In the genomic region with DNA sequence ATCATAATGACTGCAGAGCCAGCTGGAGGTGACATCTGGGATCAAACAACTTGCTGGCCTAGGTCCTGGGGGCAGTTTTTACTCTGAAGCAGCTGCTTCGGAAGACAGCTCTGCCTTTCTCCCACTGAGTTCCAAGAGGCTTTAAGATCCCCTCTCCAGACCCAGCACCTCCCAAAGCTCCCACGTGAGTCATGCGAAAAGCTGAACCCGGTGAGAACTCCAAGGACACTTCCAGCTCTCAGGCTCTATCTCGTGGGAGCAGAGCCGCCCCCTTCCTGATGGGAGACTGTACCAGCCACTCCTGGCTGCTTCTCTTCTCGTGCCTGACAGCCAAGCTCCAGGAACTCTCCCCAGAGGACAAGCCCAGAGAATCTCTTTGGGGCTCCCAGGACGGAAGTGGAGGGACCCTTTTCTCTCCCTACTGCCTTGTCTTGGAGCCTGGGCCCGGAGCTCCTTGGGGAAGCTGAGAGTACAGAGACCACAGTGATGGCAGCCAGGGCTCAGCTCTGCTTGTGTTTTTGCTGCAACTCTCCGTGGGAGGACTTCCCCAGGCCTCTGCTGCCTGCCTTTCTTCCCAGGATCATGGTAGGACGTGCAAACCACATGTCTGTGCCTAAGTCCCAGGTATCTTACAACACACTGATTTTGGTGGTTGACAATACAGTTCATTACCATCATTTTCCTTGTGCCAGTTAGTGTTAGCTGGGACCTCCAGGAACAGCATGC, we compare ENCODE assay signal across 23 cellular contexts. TPM values are rescaled to one million over a fixed set of nuclear protein-coding genes. Genes with fewer than 3 reads are reported as not detected.
DNase-seq lines count a peak whose midpoint lies in the region; ATAC-seq, FAIRE-seq and TF ChIP-seq lines count a peak whose summit lies in the region.
"Had no signal": no experiment of that assay in that cellular context is flagged by ENCODE, and none has a peak within 500 bp of the region (broad histone marks: within the 10 kb centered on the region; RNA-seq: fewer than 3 reads in every experiment).

No MANE protein-coding gene starts in this region.

- no peaks in the 10 kb centered on the region for H3K36me3 ChIP-seq in kidney (ENCODE audit: control insufficient read depth in 1 of 2, insufficient read depth in 2 of 2, low read length in 2 of 2)
- H3K36me3 ChIP-seq in spleen = no peaks in the 10 kb centered on the region
- H3K36me3 ChIP-seq: breast epithelium, right lobe of liver had no signal

- no peak overlapping the region for H3K4me3 Mint-ChIP-seq in endothelial cell (ENCODE audit: unreplicated experiment)
- H3K4me3 Mint-ChIP-seq: CD8-positive, alpha-beta memory T cell had no signal

- WGBS in spleen, 5 donors = 61 to 84% (median 71%) methylated on average over 11 of the region's 11 CpGs

- H3K27me3 ChIP-seq in spleen (replicated peaks in 1 of 7) = no peaks in the 10 kb centered on the region
- H3K27me3 ChIP-seq: breast epithelium, right lobe of liver had no signal

- no peaks in the 10 kb centered on the region for H3K4me1 Mint-ChIP-seq in endothelial cell (ENCODE audit: unreplicated experiment)
- H3K4me1 Mint-ChIP-seq: CD8-positive, alpha-beta memory T cell had no signal

- H3K9ac ChIP-seq in kidney (ENCODE audit: low read length in 2 of 2) = no peak overlapping the region
- H3K9ac ChIP-seq: KMS-11 had no signal

- peaks cover 14% of the 10 kb centered on the region for H3K27me3 Mint-ChIP-seq in endothelial cell (ENCODE audit: unreplicated experiment)

- H3K27ac ChIP-seq in kidney (ENCODE audit: low read depth in 2 of 2, low read length in 2 of 2) (no peak overlapping the region), spleen (no peak overlapping the region)
- H3K27ac ChIP-seq: KMS-11, PC-9, right lobe of liver had no signal

- no peaks in the 10 kb centered on the region for H3K36me3 Mint-ChIP-seq in endothelial cell (ENCODE audit: low read depth, unreplicated experiment)
- H3K36me3 Mint-ChIP-seq: activated naive CD4-positive, alpha-beta T cell treated with anti-CD3 and anti-CD28 coated beads, Interleukin-2, amount 50 U/mL, for 72 hours; CD8-positive, alpha-beta memory T cell had no signal

- no peak for TF ChIP-seq POLR2A in spleen (IDR thresholded peaks at IDR 0.05)

- no peak overlapping the region for H3K4me3 ChIP-seq in fibroblast of mammary gland (ENCODE audit: control insufficient read depth, low read depth, low read length)
- H3K4me3 ChIP-seq in kidney (ENCODE audit: low read length in 2 of 2) = no peak overlapping the region
- no peak overlapping the region for H3K4me3 ChIP-seq in spleen
- H3K4me3 ChIP-seq: breast epithelium, PC-9, right lobe of liver had no signal

- H3K4me1 ChIP-seq in kidney (ENCODE audit: control insufficient read depth in 1 of 2, insufficient read depth in 1 of 2, low read depth in 1 of 2, low read length in 2 of 2) (no peaks in the 10 kb centered on the region), spleen (no peaks in the 10 kb centered on the region)
- H3K4me1 ChIP-seq: breast epithelium, right lobe of liver had no signal

- DNase-seq in NCI-H524 (lab: John Stamatoyannopoulos, UW) (peak; percentile 79 to 90), fibroblast of mammary gland (ENCODE audit: low read depth) (peak; percentile 69), kidney (peak; percentile 52), spleen (peak; percentile 43), endothelial cell (ENCODE audit: low spot score) (no peak), GM10266 (ENCODE audit: extremely low spot score) (no peak)
- DNase-seq: activated CD4-positive, CD25-positive, alpha-beta regulatory T cell treated with anti-CD3 and anti-CD28 coated beads, Interleukin-2, amount 50 U/mL, for 72 hours; activated CD8-positive, alpha-beta memory T cell treated with anti-CD3 and anti-CD28 coated beads for 24 hours; CD8-positive, alpha-beta memory T cell; hippocampal formation; kidney glomerular epithelial cell; NCI-H1048; NCI-H2107; NCI-H748 treated with DMSO at 0.1 percent for 48 hours; PC-9 had no signal

- H3K9me3 Mint-ChIP-seq in endothelial cell (ENCODE audit: unreplicated experiment) = no peaks in the 10 kb centered on the region
- H3K9me3 Mint-ChIP-seq: activated naive CD4-positive, alpha-beta T cell treated with anti-CD3 and anti-CD28 coated beads, Interleukin-2, amount 50 U/mL, for 72 hours; CD8-positive, alpha-beta memory T cell had no signal

- no peak for FAIRE-seq in kidney (lab: Jason Lieb, UNC)
- FAIRE-seq: urothelium cell line had no signal

- H3K27ac Mint-ChIP-seq in endothelial cell (ENCODE audit: unreplicated experiment) = no peak overlapping the region
- H3K27ac Mint-ChIP-seq: activated naive CD4-positive, alpha-beta T cell treated with anti-CD3 and anti-CD28 coated beads, Interleukin-2, amount 50 U/mL, for 72 hours; CD8-positive, alpha-beta memory T cell had no signal

- H3K9me3 ChIP-seq in kidney (ENCODE audit: control insufficient read depth in 1 of 2, low read length in 2 of 2) = no peaks in the 10 kb centered on the region
- no peaks in the 10 kb centered on the region for H3K9me3 ChIP-seq in spleen
- H3K9me3 ChIP-seq: breast epithelium, right lobe of liver had no signal

- TF ChIP-seq CTCF in fibroblast of mammary gland (conservative IDR thresholded peaks at IDR 0.05; ENCODE audit: control insufficient read depth, insufficient read depth, low read depth, low read length) (no peak), kidney (IDR thresholded peaks at IDR 0.05; ENCODE audit: borderline replicate concordance, extremely low read depth, insufficient read depth) (no peak), spleen (IDR thresholded peaks at IDR 0.05 in 8 of 11, conservative IDR thresholded peaks at IDR 0.05 in 3 of 11) (no peak), endothelial cell (IDR thresholded peaks at IDR 0.05; ENCODE audit: unreplicated experiment) (no peak), GM10266 (IDR thresholded peaks at IDR 0.05; ENCODE audit: control insufficient read depth, insufficient read depth, low read depth, missing control alignments) (no peak)

- intact Hi-C loops in kidney (cut with DNase I) (no loop called here), spleen (cut with DNase I; ENCODE audit: low total_unique reads) (no loop called here)

- ATAC-seq in GM18861 (IDR thresholded peaks at IDR 0.05; ENCODE audit: unreplicated experiment) = no peak
- ATAC-seq: activated naive CD4-positive, alpha-beta T cell treated with anti-CD3 and anti-CD28 coated beads, Interleukin-2, amount 50 U/mL, for 72 hours; right lobe of liver had no signal

RNA-seq across cellular contexts. Expression of a gene that starts 40.6 kb away (rescaled TPM):
- total RNA-seq in kidney = 1.6 TPM
- polyA plus RNA-seq in kidney (ENCODE audit: insufficient read depth, low read depth, low replicate concordance) = 1.9 TPM
- total RNA-seq in spleen = 1 to 10 TPM in 1 of 7 donors, under 1 TPM in 6; 0.22 to 2.8 (median 0.51) TPM
- under 1 TPM; 0.11 to 0.53 (median 0.45) TPM for polyA plus RNA-seq in spleen
- total RNA-seq in endothelial cell (ENCODE audit: unreplicated experiment) = 0.08 TPM
- total RNA-seq: activated naive CD4-positive, alpha-beta T cell treated with anti-CD3 and anti-CD28 coated beads, Interleukin-2, amount 50 U/mL, for 72 hours; CD8-positive, alpha-beta memory T cell; Daoy; mononuclear cell; PC-9 had no signal

Comparison
In these comparisons a context has a peak if more than half of its experiments do, and no peak if none do; other contexts are left out.
1. DNase-seq: peak in NCI-H524 (2 of 2), fibroblast of mammary gland (single experiment), kidney (single experiment) and spleen (single experiment); none in endothelial cell (single experiment) and GM10266 (single experiment).